Comparison of ENCODE assay signal across 26 cellular contexts in the genomic region with DNA sequence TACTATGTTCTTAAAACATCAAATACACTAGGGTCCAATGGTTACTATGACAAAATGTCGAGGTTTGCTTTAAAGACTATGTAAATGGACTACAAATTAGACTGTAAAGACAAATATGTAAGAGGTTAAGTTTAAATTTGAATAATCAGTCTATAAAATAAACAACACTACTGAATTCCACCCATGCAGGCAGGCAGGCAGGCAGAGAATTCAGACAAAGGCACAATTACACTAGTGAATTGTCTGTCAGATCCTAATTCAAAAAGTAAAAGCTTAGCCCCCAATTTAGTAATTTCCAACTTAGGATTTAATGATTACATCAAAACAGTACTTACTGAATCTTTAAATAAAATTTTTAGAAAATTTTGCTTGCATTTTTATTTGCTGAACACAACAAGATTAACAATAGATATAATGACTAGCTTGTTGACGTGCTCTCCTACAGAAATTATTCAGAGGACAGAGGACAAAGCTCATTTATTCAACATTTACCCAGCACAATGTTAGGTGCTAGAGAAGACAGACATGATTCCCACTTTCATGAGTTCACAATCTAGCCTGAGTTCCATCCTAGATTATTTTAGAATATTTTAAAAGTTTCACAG.
A peak's percentile ranks its signal among the peaks of the same experiment; 100 is the strongest.
DNase-seq lines count a peak whose midpoint lies in the region; ATAC-seq, FAIRE-seq and TF ChIP-seq lines count a peak whose summit lies in the region.
"Had no signal": no experiment of that assay in that cellular context is flagged by ENCODE, and none has a peak within 500 bp of the region (broad histone marks: within the 10 kb centered on the region; RNA-seq: fewer than 3 reads in every experiment).

No MANE protein-coding gene starts in this region.

- H3K4me3 ChIP-seq in adipocyte (ENCODE audit: low read length): no peak overlapping the region
- H3K4me3 ChIP-seq in kidney (ENCODE audit: low read length in 2 of 2): no peak overlapping the region
- H3K4me3 ChIP-seq: A549 had no signal

- no peaks in the 10 kb centered on the region for H3K4me1 ChIP-seq in adipocyte (ENCODE audit: control insufficient read depth, insufficient read depth, low read length)
- H3K4me1 ChIP-seq in kidney (ENCODE audit: control insufficient read depth in 1 of 2, insufficient read depth in 1 of 2, low read depth in 1 of 2, low read length in 2 of 2): no peaks in the 10 kb centered on the region

- H3K9me3 ChIP-seq in adipocyte (ENCODE audit: control insufficient read depth, low read length): no peaks in the 10 kb centered on the region
- no peaks in the 10 kb centered on the region for H3K9me3 ChIP-seq in kidney (ENCODE audit: control insufficient read depth in 1 of 2, low read length in 2 of 2)
- H3K9me3 ChIP-seq: A549 had no signal

- no peaks in the 10 kb centered on the region for H3K27me3 ChIP-seq in adipocyte (replicated peaks; ENCODE audit: control insufficient read depth, insufficient read depth, low read length)

- H3K27ac ChIP-seq in kidney (ENCODE audit: low read depth in 2 of 2, low read length in 2 of 2): no peak overlapping the region
- H3K27ac ChIP-seq: A549 had no signal

- H3K9ac ChIP-seq in adipocyte (ENCODE audit: low read length) (no peak overlapping the region), kidney (ENCODE audit: low read length in 2 of 2) (no peak overlapping the region)

- TF ChIP-seq CTCF in kidney (IDR thresholded peaks at IDR 0.05; ENCODE audit: borderline replicate concordance, extremely low read depth, insufficient read depth): no peak

- no peak for FAIRE-seq in kidney (lab: Jason Lieb, UNC)
- FAIRE-seq: A549, bronchial epithelial cell, HepG2, RCC 7860, urothelium cell line had no signal

- no peak for ATAC-seq in GM21529 (IDR thresholded peaks at IDR 0.05; ENCODE audit: unreplicated experiment)
- ATAC-seq: A549, HepG2 had no signal

- peak; percentile 70 for DNase-seq in Ammon's horn (ENCODE audit: low spot score)
- peak; percentile 45 for DNase-seq in NCI-H1048 (lab: John Stamatoyannopoulos, UW)
- peak; percentile 8 for DNase-seq in adipocyte (ENCODE audit: low read depth)
- DNase-seq in medulla oblongata (ENCODE audit: extremely low spot score): peak; percentile 82
- no peak for DNase-seq in NCI-H2029 treated with DMSO at 0.1 percent for 48 hours (lab: John Stamatoyannopoulos, UW)
- DNase-seq in kidney: no peak
- DNase-seq in NOMO-1 treated with DMSO at 0.1 percent for 48 hours (lab: John Stamatoyannopoulos, UW; ENCODE audit: unreplicated experiment): no peak
- DNase-seq: activated CD4-positive, alpha-beta T cell treated with anti-CD3 and anti-CD28 coated beads for 1 hour; activated CD8-positive, alpha-beta memory T cell treated with anti-CD3 and anti-CD28 coated beads for 24 hours; activated naive CD4-positive, alpha-beta T cell; activated T-cell treated with anti-CD3 and anti-CD28 coated beads, Interleukin-2, amount 50 U/mL, for 1 hour; amniotic stem cell; cortex of kidney; GF-D8; glutamatergic neuron; kidney glomerular epithelial cell; mammary epithelial cell; NCI-H1092 treated with DMSO at 0.1 percent for 48 hours; NCI-H510A; stimulated activated CD8-positive, alpha-beta memory T cell treated with anti-CD3 and anti-CD28 coated beads, Interleukin-4, amount 100 ng/mL, for 48 hours had no signal

- intact Hi-C loops in kidney (cut with DNase I): no loop called here

- peaks cover 18% of the 10 kb centered on the region for H3K36me3 ChIP-seq in adipocyte (ENCODE audit: control insufficient read depth, insufficient read depth, low read length, severe bottlenecking)
- H3K36me3 ChIP-seq in kidney (ENCODE audit: control insufficient read depth in 1 of 2, insufficient read depth in 2 of 2, low read length in 2 of 2): no peaks in the 10 kb centered on the region

Comparison
In these comparisons a context has a peak if more than half of its experiments do, and no peak if none do; other contexts are left out.
1. DNase-seq: peak in Ammon's horn (single experiment), NCI-H1048 (single experiment), adipocyte (single experiment) and medulla oblongata (single experiment); none in NCI-H2029 treated with DMSO at 0.1 percent for 48 hours (single experiment), kidney (single experiment) and NOMO-1 treated with DMSO at 0.1 percent for 48 hours (single experiment).